Comparison of ENCODE assay signal across 18 cellular contexts in the genomic region with DNA sequence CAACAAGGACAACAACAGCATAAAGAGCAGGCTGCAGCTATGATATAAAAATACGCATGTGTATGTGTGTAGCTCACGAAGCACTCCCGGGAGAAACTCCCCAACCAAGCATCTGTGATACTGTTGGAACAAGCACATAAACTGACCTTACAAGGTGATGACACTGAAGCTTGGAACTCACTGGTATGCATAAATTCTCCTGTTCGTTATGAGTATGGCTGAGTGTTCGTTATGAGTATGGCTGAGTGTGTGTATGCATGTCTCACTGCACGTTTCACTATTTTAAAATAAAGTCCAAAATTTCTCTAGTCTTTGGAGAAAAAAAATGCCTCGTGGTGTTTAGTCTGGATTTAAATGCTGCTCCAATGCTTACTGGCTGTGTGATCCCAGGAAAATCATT.
DNase-seq lines count a peak whose midpoint lies in the region; TF ChIP-seq lines count a peak whose summit lies in the region.
"Had no signal": no experiment of that assay in that cellular context is flagged by ENCODE, and none has a peak within 500 bp of the region (broad histone marks: within the 10 kb centered on the region; RNA-seq: fewer than 3 reads in every experiment).

No MANE protein-coding gene starts in this region.

- POLR2A ChIA-PET in CD4-positive, alpha-beta memory T cell (lab: Charles Lee; ENCODE audit: partially characterized antibody) = no interaction called here

- no peak overlapping the region for H3K27ac Mint-ChIP-seq in CD4-positive, alpha-beta memory T cell
- no peak overlapping the region for H3K27ac Mint-ChIP-seq in activated T-helper 2 cell treated with anti-CD3 and anti-CD28 coated beads, Interferon-gamma antibody, Interleukin-2, Interleukin-4, amounts not matched to agents 10 μg/mL and 5 μg/mL and 100 μg/mL, durations not matched to agents 14 hours and 24 hours and 36 hours
- H3K27ac Mint-ChIP-seq: activated CD8-positive, alpha-beta memory T cell treated with anti-CD3 and anti-CD28 coated beads, Interleukin-2, amount 10 ng/mL, durations not matched to agents 7 days and 5 days had no signal

- no peak overlapping the region for H3K4me3 ChIP-seq in CD4-positive, alpha-beta memory T cell (ENCODE audit: low read length in 2 of 2)
- H3K4me3 ChIP-seq: BLaER1 treated with 17β-estradiol and CSF1 and Interleukin-3, amounts not matched to agents 10 nM and 100 nM; pancreas; SJCRH30; upper lobe of left lung had no signal

- H3K27me3 ChIP-seq in CD4-positive, alpha-beta memory T cell (ENCODE audit: insufficient read depth, low read length) = no peaks in the 10 kb centered on the region
- H3K27me3 ChIP-seq: BLaER1 treated with 17β-estradiol and CSF1 and Interleukin-3, amounts not matched to agents 10 nM and 100 nM; pancreas; SJCRH30; upper lobe of left lung had no signal

- DNase-seq in AG09319 (ENCODE audit: extremely low read depth, low read depth) (peak; percentile 31), M059J (ENCODE audit: low read depth) (peak; percentile 86), dedifferentiated amniotic fluid mesenchymal stem cell (ENCODE audit: extremely low spot score) (peak; percentile 82), kidney tubule cell (ENCODE audit: low spot score) (peak; percentile 71), caudate nucleus (lab: John Stamatoyannopoulos, UW) (no peak), SW480 (ENCODE audit: low spot score) (no peak)
- no peak for DNase-seq in CD4-positive, alpha-beta memory T cell
- DNase-seq in activated T-helper 2 cell treated with anti-CD3 and anti-CD28 coated beads, Interferon-gamma antibody, Interleukin-2, Interleukin-4, amounts not matched to agents 10 μg/mL and 5 μg/mL and 100 μg/mL, durations not matched to agents 14 hours and 24 hours and 36 hours (ENCODE audit: low spot score) = no peak
- DNase-seq: activated CD8-positive, alpha-beta memory T cell treated with anti-CD3 and anti-CD28 coated beads, Interleukin-2, amount 10 ng/mL, durations not matched to agents 7 days and 5 days; activated naive CD4-positive, alpha-beta T cell treated with Interleukin-2 at 50 U/mL for 16 hours; KG1; midbrain; NCI-H187 treated with DMSO at 0.1 percent for 48 hours; NCI-H774; pancreas; SJCRH30; upper lobe of left lung had no signal

- CTCF ChIA-PET in CD4-positive, alpha-beta memory T cell (lab: Charles Lee; ENCODE audit: partially characterized antibody) = no interaction called here

- intact Hi-C loops in CD4-positive, alpha-beta memory T cell (cut with micrococcal nuclease) = no loop called here
- intact Hi-C loops in activated T-helper 2 cell treated with anti-CD3 and anti-CD28 coated beads, Interferon-gamma antibody, Interleukin-2, Interleukin-4, amounts not matched to agents 10 μg/mL and 5 μg/mL and 100 μg/mL, durations not matched to agents 14 hours and 24 hours and 36 hours (cut with micrococcal nuclease) = no loop called here

- H3K9me3 ChIP-seq in CD4-positive, alpha-beta memory T cell (ENCODE audit: control insufficient read depth in 1 of 2, low read length in 2 of 2) = no peaks in the 10 kb centered on the region
- H3K9me3 ChIP-seq: BLaER1 treated with 17β-estradiol and CSF1 and Interleukin-3, amounts not matched to agents 10 nM and 100 nM; pancreas; SJCRH30; upper lobe of left lung had no signal

- no peaks in the 10 kb centered on the region for H3K4me1 ChIP-seq in CD4-positive, alpha-beta memory T cell (ENCODE audit: insufficient read depth, low read length)
- H3K4me1 ChIP-seq: pancreas, upper lobe of left lung had no signal

- H3K36me3 Mint-ChIP-seq in CD4-positive, alpha-beta memory T cell = no peaks in the 10 kb centered on the region
- no peaks in the 10 kb centered on the region for H3K36me3 Mint-ChIP-seq in activated T-helper 2 cell treated with anti-CD3 and anti-CD28 coated beads, Interferon-gamma antibody, Interleukin-2, Interleukin-4, amounts not matched to agents 10 μg/mL and 5 μg/mL and 100 μg/mL, durations not matched to agents 14 hours and 24 hours and 36 hours (ENCODE audit: low read depth)
- H3K36me3 Mint-ChIP-seq: activated CD8-positive, alpha-beta memory T cell treated with anti-CD3 and anti-CD28 coated beads, Interleukin-2, amount 10 ng/mL, durations not matched to agents 7 days and 5 days had no signal

- H3K36me3 ChIP-seq in CD4-positive, alpha-beta memory T cell (ENCODE audit: insufficient read depth, low read length) = no peaks in the 10 kb centered on the region
- H3K36me3 ChIP-seq: BLaER1 treated with 17β-estradiol and CSF1 and Interleukin-3, amounts not matched to agents 10 nM and 100 nM; pancreas; SJCRH30; upper lobe of left lung had no signal

- H3K27me3 Mint-ChIP-seq in CD4-positive, alpha-beta memory T cell = peaks cover 0 to 5% of the 10 kb centered on the region in 2 donors
- H3K27me3 Mint-ChIP-seq in activated T-helper 2 cell treated with anti-CD3 and anti-CD28 coated beads, Interferon-gamma antibody, Interleukin-2, Interleukin-4, amounts not matched to agents 10 μg/mL and 5 μg/mL and 100 μg/mL, durations not matched to agents 14 hours and 24 hours and 36 hours (ENCODE audit: low read depth) = peaks cover 2% of the 10 kb centered on the region

- TF ChIP-seq CTCF in AG09319 (IDR thresholded peaks at IDR 0.05; ENCODE audit: low read depth, low read length) = no peak

- no peaks in the 10 kb centered on the region for H3K9me3 Mint-ChIP-seq in CD4-positive, alpha-beta memory T cell
- H3K9me3 Mint-ChIP-seq in activated T-helper 2 cell treated with anti-CD3 and anti-CD28 coated beads, Interferon-gamma antibody, Interleukin-2, Interleukin-4, amounts not matched to agents 10 μg/mL and 5 μg/mL and 100 μg/mL, durations not matched to agents 14 hours and 24 hours and 36 hours = no peaks in the 10 kb centered on the region

- no peak overlapping the region for H3K27ac ChIP-seq in CD4-positive, alpha-beta memory T cell (ENCODE audit: low read depth, low read length)
- no peak overlapping the region for H3K27ac ChIP-seq in caudate nucleus (ENCODE audit: low read depth, low read length)
- H3K27ac ChIP-seq: BLaER1 treated with 17β-estradiol and CSF1 and Interleukin-3, amounts not matched to agents 10 nM and 100 nM; pancreas; upper lobe of left lung had no signal

- H3K4me1 Mint-ChIP-seq in CD4-positive, alpha-beta memory T cell = no peaks in the 10 kb centered on the region
- H3K4me1 Mint-ChIP-seq in activated T-helper 2 cell treated with anti-CD3 and anti-CD28 coated beads, Interferon-gamma antibody, Interleukin-2, Interleukin-4, amounts not matched to agents 10 μg/mL and 5 μg/mL and 100 μg/mL, durations not matched to agents 14 hours and 24 hours and 36 hours (ENCODE audit: low read depth) = peaks cover 5% of the 10 kb centered on the region

- H3K4me3 Mint-ChIP-seq in CD4-positive, alpha-beta memory T cell = no peak overlapping the region
- H3K4me3 Mint-ChIP-seq in activated T-helper 2 cell treated with anti-CD3 and anti-CD28 coated beads, Interferon-gamma antibody, Interleukin-2, Interleukin-4, amounts not matched to agents 10 μg/mL and 5 μg/mL and 100 μg/mL, durations not matched to agents 14 hours and 24 hours and 36 hours (ENCODE audit: low read depth) = no peak overlapping the region
- H3K4me3 Mint-ChIP-seq: activated CD8-positive, alpha-beta memory T cell treated with anti-CD3 and anti-CD28 coated beads, Interleukin-2, amount 10 ng/mL, durations not matched to agents 7 days and 5 days had no signal

Comparison
In these comparisons a context has a peak if more than half of its experiments do, and no peak if none do; other contexts are left out.
1. DNase-seq: peak in AG09319 (single experiment), M059J (single experiment), dedifferentiated amniotic fluid mesenchymal stem cell (single experiment) and kidney tubule cell (single experiment); none in CD4-positive, alpha-beta memory T cell (0 of 5), caudate nucleus (0 of 61), SW480 (single experiment) and activated T-helper 2 cell treated with anti-CD3 and anti-CD28 coated beads, Interferon-gamma antibody, Interleukin-2, Interleukin-4, amounts not matched to agents 10 μg/mL and 5 μg/mL and 100 μg/mL, durations not matched to agents 14 hours and 24 hours and 36 hours (single experiment).